ENCODE assay signal across 8 cellular contexts in the genomic region with DNA sequence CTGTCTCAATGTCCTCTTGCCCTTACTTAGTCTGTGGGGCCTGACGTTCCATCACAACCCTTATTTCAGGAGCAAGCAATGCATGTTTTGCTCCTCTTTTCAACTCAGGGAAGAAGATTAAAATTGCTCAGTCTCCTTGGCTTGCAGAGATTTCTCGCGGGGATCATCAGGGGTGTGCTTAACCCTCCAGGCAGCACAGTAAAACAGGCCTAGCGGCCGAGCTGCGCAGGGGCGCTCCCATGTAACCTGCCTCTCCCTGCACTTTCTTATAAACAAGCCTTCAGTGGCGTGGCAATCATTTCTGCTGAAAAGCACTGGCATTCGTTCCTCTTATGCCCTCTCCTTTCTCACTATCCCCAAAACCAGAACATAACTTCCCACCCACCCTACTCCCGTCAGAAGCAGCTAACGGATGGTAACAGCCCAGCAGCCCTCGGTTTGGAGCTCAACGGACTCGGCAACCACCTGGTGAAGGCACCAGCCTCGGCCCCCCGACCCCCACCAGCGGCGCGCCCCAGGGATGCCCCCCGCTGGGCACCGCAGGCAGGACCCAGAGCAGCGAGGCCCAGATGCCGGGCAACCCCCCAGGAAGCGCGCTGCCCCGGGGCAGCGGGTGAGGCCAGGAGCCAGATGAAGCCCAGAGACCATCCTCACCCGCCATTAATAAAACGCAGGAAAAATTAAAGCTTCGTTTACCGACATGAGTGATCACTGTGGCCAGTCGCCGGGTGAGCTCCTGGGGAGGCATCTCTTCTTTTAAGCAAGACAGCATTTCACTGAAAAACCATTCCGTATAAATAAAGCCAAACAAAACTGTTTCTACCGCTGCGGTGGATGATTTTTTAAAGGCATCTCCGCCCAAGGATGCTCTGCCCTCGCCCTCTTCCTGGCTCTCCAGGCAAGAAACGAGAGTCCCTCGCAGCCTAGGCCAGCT. TPM values are rescaled to one million over a fixed set of nuclear protein-coding genes. Genes with fewer than 3 reads are reported as not detected.
DNase-seq lines count a peak whose midpoint lies in the region; ATAC-seq and TF ChIP-seq lines count a peak whose summit lies in the region.

No MANE protein-coding gene starts in this region.

- no peak overlapping the region for H3K27ac ChIP-seq in CD4-positive, alpha-beta T cell (ENCODE audit: low read depth, low read length)
- no peak overlapping the region for H3K27ac ChIP-seq in HUES48 (ENCODE audit: low read depth, low read length)
- H3K27ac ChIP-seq in mesenchymal stem cell (ENCODE audit: low read length, poor library complexity, severe bottlenecking), result no peak overlapping the region
- H3K27ac ChIP-seq in aorta (ENCODE audit: low read depth in 1 of 2, low read length in 2 of 2), result no peak overlapping the region

- H3K9ac ChIP-seq in HUES48 (ENCODE audit: low read depth, low read length), result no peak overlapping the region; the same call in 1 of the 2 replicates
- peak overlapping the region; percentile 53 for H3K9ac ChIP-seq in mesenchymal stem cell (ENCODE audit: low read length)

- no peak overlapping the region for H3K14ac ChIP-seq in mesenchymal stem cell (ENCODE audit: low read length in 2 of 2)

- peaks cover 4% of the 10 kb centered on the region for H3K27me3 Mint-ChIP-seq in CD4-positive, alpha-beta T cell
- peaks cover 47% of the 10 kb centered on the region for H3K27me3 Mint-ChIP-seq in brain

- no peak overlapping the region for H3K4ac ChIP-seq in mesenchymal stem cell (ENCODE audit: low read depth in 1 of 2, low read length in 2 of 2)

- no peak overlapping the region for H2BK12ac ChIP-seq in mesenchymal stem cell (ENCODE audit: low read length in 2 of 2)

- H3K9me3 ChIP-seq in CD4-positive, alpha-beta T cell (ENCODE audit: control insufficient read depth, low read length), result no peaks in the 10 kb centered on the region
- H3K9me3 ChIP-seq in HUES48 (ENCODE audit: control insufficient read depth, insufficient read depth, low read length), result no peaks in the 10 kb centered on the region
- no peaks in the 10 kb centered on the region for H3K9me3 ChIP-seq in mesenchymal stem cell (ENCODE audit: control insufficient read depth, low read length)
- H3K9me3 ChIP-seq in aorta (ENCODE audit: control insufficient read depth, low read length), result no peaks in the 10 kb centered on the region

- peaks cover 11% of the 10 kb centered on the region for H3K4me1 ChIP-seq in HUES48 (ENCODE audit: control insufficient read depth, insufficient read depth, low read length)
- H3K4me1 ChIP-seq in mesenchymal stem cell (ENCODE audit: control insufficient read depth, insufficient read depth, low read depth, low read length), result peaks cover 11% of the 10 kb centered on the region
- H3K4me1 ChIP-seq in aorta (ENCODE audit: control insufficient read depth in 1 of 2, insufficient read depth in 2 of 2, low read length in 2 of 2), result no peaks in the 10 kb centered on the region

- no peak for DNase-seq in CD4-positive, alpha-beta T cell
- no peak for DNase-seq in mesenchymal stem cell
- DNase-seq in aorta, result no peak
- DNase-seq in NCI-H446 treated with DMSO at 0.1 percent for 48 hours (lab: John Stamatoyannopoulos, UW), result no peak
- DNase-seq in activated CD8-positive, alpha-beta memory T cell treated with anti-CD3 and anti-CD28 coated beads, Interleukin-2, amount 50 U/mL, for 48 hours, result no peak

- H2BK5ac ChIP-seq in mesenchymal stem cell (ENCODE audit: low read depth, low read length, poor library complexity, severe bottlenecking), result no peak overlapping the region

- intact Hi-C loops in CD4-positive, alpha-beta T cell (cut with DNase I, micrococcal nuclease), result no loop called here
- intact Hi-C loops in aorta (cut with DNase I), result no loop called here

- no peak overlapping the region for H3K18ac ChIP-seq in mesenchymal stem cell (ENCODE audit: low read depth in 1 of 2, low read length in 2 of 2)

- POLR2A ChIA-PET in CD4-positive, alpha-beta T cell (lab: Charles Lee), result interaction anchor here (0.7 to 2.1 kb wide), 5 partner anchors 20 to 270 kb away, joined by 3 to 8 read pairs (median 6); a partner anchor contains a TSS

- no peak for TF ChIP-seq CTCF in CD4-positive, alpha-beta T cell (IDR thresholded peaks at IDR 0.05)
- no peak for TF ChIP-seq CTCF in brain (conservative IDR thresholded peaks at IDR 0.05)

- H4K8ac ChIP-seq in mesenchymal stem cell (ENCODE audit: low read length), result no peak overlapping the region

- no peak overlapping the region for H2BK15ac ChIP-seq in mesenchymal stem cell (ENCODE audit: low read depth, poor library complexity, severe bottlenecking)

- peaks cover 21% of the 10 kb centered on the region for H3K4me1 Mint-ChIP-seq in CD4-positive, alpha-beta T cell (ENCODE audit: low read depth)
- H3K4me1 Mint-ChIP-seq in brain, result peaks cover 40% of the 10 kb centered on the region

- 7% methylated on average over 40 of the region's 40 CpGs for WGBS in mesenchymal stem cell
- WGBS in aorta, 2 donors, result 28 to 31% methylated on average over 40 of the region's 40 CpGs

- H3K4me3 ChIP-seq in HUES48 (ENCODE audit: low read depth, low read length) (peak overlapping the region; percentile 97), mesenchymal stem cell (ENCODE audit: insufficient read depth in 1 of 2, low read depth in 1 of 2, low read length in 2 of 2) (peak overlapping the region; percentile 69 to 78), aorta (ENCODE audit: low read length in 2 of 2) (peak overlapping the region; percentile 33 to 57)

- CTCF ChIA-PET in CD4-positive, alpha-beta T cell (lab: Charles Lee), result interaction anchor here (0.9 to 1.3 kb wide), 2 partner anchors 20 to 457 kb away, joined by 3 read pairs; a partner anchor contains a TSS

- no peaks in the 10 kb centered on the region for H3K27me3 ChIP-seq in CD4-positive, alpha-beta T cell (ENCODE audit: control insufficient read depth, insufficient read depth, low read length)
- H3K27me3 ChIP-seq in HUES48 (ENCODE audit: control insufficient read depth, insufficient read depth, low read length) (peaks cover 17% of the 10 kb centered on the region), mesenchymal stem cell (ENCODE audit: control insufficient read depth in 1 of 2, insufficient read depth in 1 of 2, low read length in 2 of 2) (peaks cover 20 to 74% of the 10 kb centered on the region in 2 experiments), aorta (ENCODE audit: control insufficient read depth in 1 of 2, insufficient read depth in 2 of 2, low read length in 1 of 2) (no peaks in the 10 kb centered on the region)

- H4K91ac ChIP-seq in mesenchymal stem cell (ENCODE audit: low read length), result no peak overlapping the region

- H3K36me3 ChIP-seq in HUES48 (ENCODE audit: control insufficient read depth, insufficient read depth, low read length), result no peaks in the 10 kb centered on the region
- no peaks in the 10 kb centered on the region for H3K36me3 ChIP-seq in mesenchymal stem cell (ENCODE audit: control insufficient read depth in 1 of 2, insufficient read depth in 2 of 2, low read depth in 1 of 2, low read length in 2 of 2)
- H3K36me3 ChIP-seq in aorta (ENCODE audit: control insufficient read depth in 1 of 2, insufficient read depth in 2 of 2, low read length in 1 of 2), result no peaks in the 10 kb centered on the region

- no peak overlapping the region for H2AFZ ChIP-seq in mesenchymal stem cell (ENCODE audit: low read depth, low read length)

- H3K4me3 Mint-ChIP-seq in CD4-positive, alpha-beta T cell, result peak overlapping the region; percentile 88
- H3K4me3 Mint-ChIP-seq in brain, result peak overlapping the region; percentile 83 to 95 (median 89)

- no peak overlapping the region for H3K23ac ChIP-seq in mesenchymal stem cell (ENCODE audit: low read length in 2 of 2)

- ATAC-seq in CD4-positive, alpha-beta T cell (ENCODE audit: poor library complexity), result peak; percentile 2
- ATAC-seq in aorta (ENCODE audit: low FRiP score), result no peak
- no peak for ATAC-seq in HG03135 (IDR thresholded peaks at IDR 0.05; ENCODE audit: unreplicated experiment)

- no peaks in the 10 kb centered on the region for H3K9me3 Mint-ChIP-seq in CD4-positive, alpha-beta T cell
- H3K9me3 Mint-ChIP-seq in brain, result peaks cover 0 to 9% (median 3%) of the 10 kb centered on the region in 5 experiments

- H3K79me1 ChIP-seq in mesenchymal stem cell (replicated peaks; ENCODE audit: low read length, poor library complexity, severe bottlenecking), result no peaks in the 10 kb centered on the region

- H3K27ac Mint-ChIP-seq in CD4-positive, alpha-beta T cell, result no peak overlapping the region
- peak overlapping the region in 3 of 5 experiments; percentile 61 to 90 (median 73) for H3K27ac Mint-ChIP-seq in brain

- no peaks in the 10 kb centered on the region for H3K36me3 Mint-ChIP-seq in CD4-positive, alpha-beta T cell (ENCODE audit: low read depth)
- H3K36me3 Mint-ChIP-seq in brain, result no peaks in the 10 kb centered on the region

- H2AK5ac ChIP-seq in mesenchymal stem cell (ENCODE audit: low read length, severe bottlenecking), result no peak overlapping the region

- H3K4me2 ChIP-seq in mesenchymal stem cell (ENCODE audit: low read length, poor library complexity, severe bottlenecking), result peak overlapping the region; percentile 58

- H2BK120ac ChIP-seq in mesenchymal stem cell (ENCODE audit: low read depth, low read length), result no peak overlapping the region

RNA-seq across cellular contexts. Expression of a gene that starts 0.9 kb away (rescaled TPM):
- 1 to 10 TPM; 3.8 to 4.1 TPM for total RNA-seq in CD4-positive, alpha-beta T cell
- polyA plus RNA-seq in brain (ENCODE audit: insufficient read depth, low read depth, low replicate concordance) (8.1 TPM), aorta (under 1 TPM; 0.13 to 0.33 TPM)
- polyA plus RNA-seq in mesenchymal stem cell (2013, experiment 1 of 2), result 0.07 TPM
- polyA plus RNA-seq in mesenchymal stem cell (2013, experiment 2 of 2), result 0.12 TPM
- 1 to 10 TPM in 1 of 2 donors, under 1 TPM in 1; 0.75 to 1.0 TPM for total RNA-seq in aorta

Comparison
In these comparisons a context has a peak if more than half of its experiments do, and no peak if none do; other contexts are left out.
1. H3K4me3 ChIP-seq: peak in every context shown above with its lines; median percentile 97 in HUES48; 74 in mesenchymal stem cell; 45 in aorta.